In genomic region chr16:85524630-85525463, GRCh38 we compare ENCODE assay signal across 1 cellular context.
TF ChIP-seq lines count a peak whose summit lies in the region.

No MANE protein-coding gene starts in this region.

TF ChIP-seq in K562, 482 proteins besides CTCF, POLR2A, EP300 and RAD21 (continued from another document):
- peak; percentile 86 for TF ChIP-seq CEBPG (CRISPR knock-in tag; IDR thresholded peaks at IDR 0.05)
- TF ChIP-seq CEBPG (tag; conservative IDR thresholded peaks at IDR 0.05 in 1 of 2, IDR thresholded peaks at IDR 0.05 in 1 of 2) = peak in 1 of 2 experiments; percentile 76; a peak in 2 of 4 replicates
- no peak for TF ChIP-seq MNT (conservative IDR thresholded peaks at IDR 0.05)
- no peak for TF ChIP-seq TSHZ1 (CRISPR knock-in tag; IDR thresholded peaks at IDR 0.05)
- peak; percentile 72 for TF ChIP-seq PCBP1 (IDR thresholded peaks at IDR 0.05; ENCODE audit: low read depth, low read length, poor library complexity, severe bottlenecking)
- TF ChIP-seq ZNF282 (CRISPR knock-in tag; IDR thresholded peaks at IDR 0.05) = no peak
- peak; percentile 59 for TF ChIP-seq RBM22 (IDR thresholded peaks at IDR 0.05; ENCODE audit: low read depth, low read length, poor library complexity, severe bottlenecking)
- peak; percentile 80 for TF ChIP-seq ZBTB33 (CRISPR knock-in tag; IDR thresholded peaks at IDR 0.05)
- TF ChIP-seq ZNF212 (CRISPR knock-in tag; IDR thresholded peaks at IDR 0.05) = no peak
- no peak for TF ChIP-seq CTBP1 (IDR thresholded peaks at IDR 0.05; ENCODE audit: borderline replicate concordance)
- no peak for TF ChIP-seq NCOA1 (IDR thresholded peaks at IDR 0.05; ENCODE audit: low read depth)
- peak; percentile 32 for TF ChIP-seq FIP1L1 (IDR thresholded peaks at IDR 0.05; ENCODE audit: low read depth, low read length, poor library complexity, severe bottlenecking)
- TF ChIP-seq COPS2 (conservative IDR thresholded peaks at IDR 0.05) = no peak
- no peak for TF ChIP-seq SRSF3 (IDR thresholded peaks at IDR 0.05; ENCODE audit: insufficient read depth, low read length)
- 0 out of 2 replicates have a peak, but pooled peaks have one; percentile 22 for TF ChIP-seq RBFOX2 (IDR thresholded peaks at IDR 0.05; ENCODE audit: low read depth, low read length)
- TF ChIP-seq SIRT6 (IDR thresholded peaks at IDR 0.05; ENCODE audit: low read depth, low read length) = no peak
- no peak for TF ChIP-seq KLF13 (tag; IDR thresholded peaks at IDR 0.05; ENCODE audit: borderline replicate concordance, low read depth)
- no peak for TF ChIP-seq ZBTB17 (CRISPR knock-in tag; IDR thresholded peaks at IDR 0.05)
- no peak for TF ChIP-seq CBX2 (IDR thresholded peaks at IDR 0.05; ENCODE audit: insufficient read depth, low read length, poor library complexity, severe bottlenecking)
- TF ChIP-seq ZNF134 (CRISPR knock-in tag; conservative IDR thresholded peaks at IDR 0.05) = no peak
- peak; percentile 82 for TF ChIP-seq CEBPB (tag; IDR thresholded peaks at IDR 0.05)
